Comparison of ENCODE assay signal across 30 cellular contexts in genomic region chr11:126195119-126195518, GRCh38.
"Had no signal": no experiment of that assay in that cellular context is flagged by ENCODE, and none has a peak within 500 bp of the region (broad histone marks: within the 10 kb centered on the region; RNA-seq: fewer than 3 reads in every experiment).

No MANE protein-coding gene starts in this region.

- H3K27me3 ChIP-seq: neutrophil, pancreas, right lobe of liver, sigmoid colon, spleen, stomach, thyroid gland, tibial nerve, upper lobe of left lung, vagina had no signal

- H3K4me1 ChIP-seq: pancreas, prostate gland, spleen, vagina had no signal

- ATAC-seq: naive thymus-derived CD8-positive, alpha-beta T cell; natural killer cell treated with Interleukin-12 subunit alpha and Interleukin-12 subunit beta and Interleukin-15 and Interleukin-18, amount 100 ng/mL, for 72 hours; pancreas; right cardiac atrium; right lobe of liver; stimulated activated effector memory CD8-positive, alpha-beta T cell treated with anti-CD3 and anti-CD28 coated beads, Interleukin-12 subunit alpha, Interleukin-12 subunit beta, amount 100 ng/mL, for 72 hours; stimulated activated naive B cell treated with anti-CD40 and anti-IgM and Interleukin-4, amounts not matched to agents 10 μg/mL and 1 μg/mL and 100 μg/mL, for 72 hours had no signal

- H3K4me1 Mint-ChIP-seq: stimulated activated effector memory CD8-positive, alpha-beta T cell treated with anti-CD3 and anti-CD28 coated beads, Interleukin-12 subunit alpha, Interleukin-12 subunit beta, amount 100 ng/mL, for 72 hours had no signal

- H3K36me3 ChIP-seq: prostate gland had no signal

- H3K9me3 ChIP-seq: neutrophil, pancreas, prostate gland, right lobe of liver, sigmoid colon, thoracic aorta, thyroid gland, tibial nerve, upper lobe of left lung, vagina had no signal

- FAIRE-seq: pancreas, urothelium cell line had no signal

- H3K4me3 ChIP-seq: pancreas, prostate gland, right lobe of liver, sigmoid colon, skin epidermis, smooth muscle cell, spleen, stomach, thoracic aorta, thyroid gland, tibial nerve, upper lobe of left lung, vagina had no signal

- H3K27ac ChIP-seq: neutrophil, pancreas, prostate gland, right lobe of liver, sigmoid colon, skin epidermis, spleen, stomach, thoracic aorta, thyroid gland, tibial nerve, upper lobe of left lung, vagina had no signal

- DNase-seq: naive thymus-derived CD8-positive, alpha-beta T cell; nephron progenitor cell; nucleus accumbens; right cardiac atrium; right lobe of liver; sigmoid colon; spleen; stimulated activated CD4-positive, alpha-beta T cell treated with anti-CD3 and anti-CD28 coated beads, Interleukin-15, amount 100 ng/mL, for 24 hours; stimulated activated CD4-positive, alpha-beta T cell treated with anti-CD3 and anti-CD28 coated beads, Interleukin-2, amount 100 ng/mL, for 24 hours; stimulated activated CD4-positive, alpha-beta T cell treated with anti-CD3 and anti-CD28 coated beads, Interleukin-2, amount 100 ng/mL, for 48 hours; stimulated activated CD4-positive, alpha-beta T cell treated with anti-CD3 and anti-CD28 coated beads, Interleukin-4, amount 100 ng/mL, for 24 hours; stimulated activated naive B cell treated with anti-CD40 and anti-IgM and Interleukin-4, amounts not matched to agents 10 μg/mL and 1 μg/mL and 100 μg/mL, for 72 hours; stimulated activated naive CD4-positive, alpha-beta T cell treated with Interleukin-2 at 50 U/mL for 16 hours; stomach; thyroid gland; trophoblast cell; upper lobe of left lung had no signal

- H3K27ac Mint-ChIP-seq: natural killer cell treated with Interleukin-12 subunit alpha and Interleukin-12 subunit beta and Interleukin-15 and Interleukin-18, amount 100 ng/mL, for 72 hours; nephron progenitor cell; stimulated activated effector memory CD8-positive, alpha-beta T cell treated with anti-CD3 and anti-CD28 coated beads, Interleukin-12 subunit alpha, Interleukin-12 subunit beta, amount 100 ng/mL, for 72 hours; stimulated activated naive B cell treated with anti-CD40 and anti-IgM and Interleukin-4, amounts not matched to agents 10 μg/mL and 1 μg/mL and 100 μg/mL, for 72 hours; stimulated activated naive CD8-positive, alpha-beta T cell treated with anti-CD3 and anti-CD28 coated beads, Interleukin-15, Interleukin-2, amounts not matched to agents 100 ng/mL and 50 ng/mL, for 24 hours had no signal

- H3K4me3 Mint-ChIP-seq: naive thymus-derived CD8-positive, alpha-beta T cell; natural killer cell treated with Interleukin-12 subunit alpha and Interleukin-12 subunit beta and Interleukin-15 and Interleukin-18, amount 100 ng/mL, for 72 hours; nephron progenitor cell; neural crest cell; stimulated activated effector memory CD8-positive, alpha-beta T cell treated with anti-CD3 and anti-CD28 coated beads, Interleukin-12 subunit alpha, Interleukin-12 subunit beta, amount 100 ng/mL, for 72 hours; stimulated activated naive B cell treated with anti-CD40 and anti-IgM and Interleukin-4, amounts not matched to agents 10 μg/mL and 1 μg/mL and 100 μg/mL, for 72 hours; stimulated activated naive CD8-positive, alpha-beta T cell treated with anti-CD3 and anti-CD28 coated beads, Interleukin-15, Interleukin-2, amounts not matched to agents 100 ng/mL and 50 ng/mL, for 24 hours had no signal

- H3K27me3 Mint-ChIP-seq: naive thymus-derived CD8-positive, alpha-beta T cell; natural killer cell treated with Interleukin-12 subunit alpha and Interleukin-12 subunit beta and Interleukin-15 and Interleukin-18, amount 100 ng/mL, for 72 hours; stimulated activated naive B cell treated with anti-CD40 and anti-IgM and Interleukin-4, amounts not matched to agents 10 μg/mL and 1 μg/mL and 100 μg/mL, for 72 hours; stimulated activated naive CD8-positive, alpha-beta T cell treated with anti-CD3 and anti-CD28 coated beads, Interleukin-15, Interleukin-2, amounts not matched to agents 100 ng/mL and 50 ng/mL, for 24 hours had no signal
